Comparison of ENCODE assay signal across 22 cellular contexts in genomic region chr7:69882269-69882668, GRCh38.
A peak's percentile ranks its signal among the peaks of the same experiment; 100 is the strongest.
DNase-seq lines count a peak whose midpoint lies in the region; ATAC-seq, FAIRE-seq and TF ChIP-seq lines count a peak whose summit lies in the region.
"Had no signal": no experiment of that assay in that cellular context is flagged by ENCODE, and none has a peak within 500 bp of the region (broad histone marks: within the 10 kb centered on the region; RNA-seq: fewer than 3 reads in every experiment).

No MANE protein-coding gene starts in this region.

- no peaks in the 10 kb centered on the region for H3K36me3 Mint-ChIP-seq in immature natural killer cell
- H3K36me3 Mint-ChIP-seq: CD4-positive, CD25-positive, alpha-beta regulatory T cell had no signal

- DNase-seq in GM20000 (ENCODE audit: low spot score) (peak; percentile 37), HuH-7 (ENCODE audit: low spot score) (no peak), GM19239 (ENCODE audit: insufficient read length, low spot score) (no peak), immature natural killer cell (no peak)
- DNase-seq: ACHN; activated effector memory CD4-positive, alpha-beta T cell treated with Interleukin-2 at 50 U/mL for 16 hours; CD4-positive, CD25-positive, alpha-beta regulatory T cell; dermis blood vessel endothelial cell; DMS53; NCI-H146; NCI-H446 treated with DMSO at 0.1 percent for 48 hours; RPMI8226; T1000; trophoblast cell had no signal

- H3K4me1 Mint-ChIP-seq in immature natural killer cell: peaks cover 10 to 23% of the 10 kb centered on the region in 2 donors
- H3K4me1 Mint-ChIP-seq: CD4-positive, CD25-positive, alpha-beta regulatory T cell had no signal

- H3K27me3 Mint-ChIP-seq in immature natural killer cell (ENCODE audit: low read depth in 3 of 3): peaks cover 0 to 3% (median 2%) of the 10 kb centered on the region in 3 donors
- H3K27me3 Mint-ChIP-seq: CD4-positive, CD25-positive, alpha-beta regulatory T cell; stimulated activated naive CD8-positive, alpha-beta T cell treated with anti-CD3 and anti-CD28 coated beads, Interleukin-15, Interleukin-2, amounts not matched to agents 100 ng/mL and 50 ng/mL, for 24 hours had no signal

- no peak for FAIRE-seq in GM19239 (lab: Jason Lieb, UNC)
- FAIRE-seq: bronchial epithelial cell, frontal cortex had no signal

- no peak overlapping the region for H3K27ac Mint-ChIP-seq in immature natural killer cell
- H3K27ac Mint-ChIP-seq: CD4-positive, CD25-positive, alpha-beta regulatory T cell; nephron; stimulated activated naive CD8-positive, alpha-beta T cell treated with anti-CD3 and anti-CD28 coated beads, Interleukin-15, Interleukin-2, amounts not matched to agents 100 ng/mL and 50 ng/mL, for 24 hours had no signal

- H3K4me3 Mint-ChIP-seq in immature natural killer cell: no peak overlapping the region
- H3K4me3 Mint-ChIP-seq: CD4-positive, CD25-positive, alpha-beta regulatory T cell; nephron; stimulated activated naive CD8-positive, alpha-beta T cell treated with anti-CD3 and anti-CD28 coated beads, Interleukin-15, Interleukin-2, amounts not matched to agents 100 ng/mL and 50 ng/mL, for 24 hours had no signal

- TF ChIP-seq CTCF in GM20000 (IDR thresholded peaks at IDR 0.05; ENCODE audit: extremely low read depth, missing control alignments): no peak

- ATAC-seq in GM18498 (IDR thresholded peaks at IDR 0.05; ENCODE audit: unreplicated experiment): peak; percentile 88
- peak; percentile 79 for ATAC-seq in HG02973 (IDR thresholded peaks at IDR 0.05; ENCODE audit: unreplicated experiment)
- ATAC-seq in HG03521 (IDR thresholded peaks at IDR 0.05; ENCODE audit: unreplicated experiment): peak; percentile 72
- ATAC-seq in HG03139 (IDR thresholded peaks at IDR 0.05; ENCODE audit: unreplicated experiment): no peak

- H3K9me3 Mint-ChIP-seq in immature natural killer cell: no peaks in the 10 kb centered on the region
- H3K9me3 Mint-ChIP-seq: nephron had no signal
